In genomic region chr6:43076093-43076927, GRCh38 we compare ENCODE assay signal across 8 cellular contexts. TPM values are rescaled to one million over a fixed set of nuclear protein-coding genes. Genes with fewer than 3 reads are reported as not detected.
A peak's percentile ranks its signal among the peaks of the same experiment; 100 is the strongest.
DNase-seq lines count a peak whose midpoint lies in the region; ATAC-seq, FAIRE-seq and TF ChIP-seq lines count a peak whose summit lies in the region.

Gene PTK7, plus strand, starts transcription at chr6:43076314. Its CDS starts 175 bp downstream, at chr6:43076489.

- ATAC-seq in lung (ENCODE audit: insufficient read depth, low FRiP score) = peak; percentile 69

- H3K4me1 ChIP-seq in duodenal mucosa (ENCODE audit: control insufficient read depth in 1 of 2, insufficient read depth in 2 of 2, low read length in 2 of 2) (peaks cover 4 to 11% of the 10 kb centered on the region in 2 donors), lung (ENCODE audit: control insufficient read depth in 2 of 2, insufficient read depth in 2 of 2, low read length in 2 of 2) (peaks cover 4 to 5% of the 10 kb centered on the region in 2 donors), subcutaneous abdominal adipose tissue (ENCODE audit: control insufficient read depth in 5 of 5, insufficient read depth in 5 of 5, low read length in 5 of 5) (peaks cover 0 to 15% (median 13%) of the 10 kb centered on the region in 5 donors)

- no peak for TF ChIP-seq POLR2A in GM12891 (IDR thresholded peaks at IDR 0.05; ENCODE audit: low read depth, low read length)

- H3K27me3 ChIP-seq in duodenal mucosa (ENCODE audit: control insufficient read depth in 1 of 2, insufficient read depth in 2 of 2, low read length in 2 of 2) (peaks cover 0 to 7% of the 10 kb centered on the region in 2 donors), lung (ENCODE audit: control insufficient read depth, insufficient read depth) (no peaks in the 10 kb centered on the region), subcutaneous abdominal adipose tissue (ENCODE audit: control insufficient read depth in 5 of 5, insufficient read depth in 4 of 5, low read length in 5 of 5) (peaks cover 2 to 22% (median 15%) of the 10 kb centered on the region in 5 donors)

- WGBS in lung, 2 donors = 0% methylated on average over 47 to 92 of the region's 92 CpGs

- no peak for FAIRE-seq in GM12891 (lab: Jason Lieb, UNC)

- H3K36me3 ChIP-seq in duodenal mucosa (ENCODE audit: control insufficient read depth in 1 of 2, insufficient read depth in 2 of 2, low read length in 2 of 2) (peaks cover 10 to 25% of the 10 kb centered on the region in 2 donors), lung (ENCODE audit: control insufficient read depth in 2 of 2, insufficient read depth in 2 of 2, low read length in 2 of 2) (peaks cover 3 to 11% of the 10 kb centered on the region in 2 donors), subcutaneous abdominal adipose tissue (ENCODE audit: control insufficient read depth in 5 of 5, insufficient read depth in 5 of 5, low read length in 5 of 5) (peaks cover 2 to 35% (median 33%) of the 10 kb centered on the region in 5 donors)

- H3K9me3 ChIP-seq in duodenal mucosa (ENCODE audit: control insufficient read depth in 1 of 2, low read length in 2 of 2) = no peaks in the 10 kb centered on the region
- no peaks in the 10 kb centered on the region for H3K9me3 ChIP-seq in lung (ENCODE audit: control insufficient read depth in 2 of 2, insufficient read depth in 1 of 2, low read length in 1 of 2)
- no peaks in the 10 kb centered on the region for H3K9me3 ChIP-seq in subcutaneous abdominal adipose tissue (ENCODE audit: control insufficient read depth in 5 of 5, low read length in 5 of 5)

- H3K9ac ChIP-seq in duodenal mucosa (ENCODE audit: low read depth in 1 of 2, low read length in 2 of 2) (peak within 1 kb of the TSS; percentile 32 to 48), subcutaneous abdominal adipose tissue (ENCODE audit: low read length in 5 of 5) (peak within 1 kb of the TSS in 2 of 5 donors; percentile 39 to 47)

- peak within 1 kb of the TSS; percentile 68 to 74 for H3K4me3 ChIP-seq in duodenal mucosa (ENCODE audit: low read depth in 1 of 2, low read length in 2 of 2)
- H3K4me3 ChIP-seq in lung = peak within 1 kb of the TSS; percentile 83
- H3K4me3 ChIP-seq in subcutaneous abdominal adipose tissue (ENCODE audit: low read depth in 1 of 5, low read length in 5 of 5) = peak within 1 kb of the TSS in 4 of 5 donors; percentile 51 to 61 (median 53)

- peak; percentile 77 for DNase-seq in DMS53 (lab: John Stamatoyannopoulos, UW)
- peak; percentile 51 for DNase-seq in LHCN-M2 (ENCODE audit: low read depth)
- peak; percentile 19 to 49 for DNase-seq in SW 1271 (lab: John Stamatoyannopoulos, UW)
- DNase-seq in lung (ENCODE audit: low spot score) = peak; percentile 56
- DNase-seq in GM12891 (ENCODE audit: insufficient read length, low spot score) = no peak
- DNase-seq in NK-92 (lab: John Stamatoyannopoulos, UW; ENCODE audit: unreplicated experiment) = no peak

- no peak for TF ChIP-seq CTCF in lung (IDR thresholded peaks at IDR 0.05; ENCODE audit: control extremely low read depth, extremely low read depth)

- H3K27ac ChIP-seq in duodenal mucosa (ENCODE audit: low read depth, low read length) = peak within 1 kb of the TSS; percentile 14
- peak within 1 kb of the TSS in 1 of 2 donors; percentile 78 for H3K27ac ChIP-seq in lung (ENCODE audit: low read depth in 1 of 2, low read length in 1 of 2)
- H3K27ac ChIP-seq in subcutaneous abdominal adipose tissue (ENCODE audit: low read depth, low read length) = no peak within 1 kb of the TSS

TF ChIP-seq in GM12891, 5 proteins besides CTCF, POLR2A, EP300 and RAD21:
- TF ChIP-seq POU2F2 (IDR thresholded peaks at IDR 0.05; ENCODE audit: low read depth, low read length) (no peak), SPI1 (IDR thresholded peaks at IDR 0.05; ENCODE audit: low read depth, low read length) (no peak), PAX5 (IDR thresholded peaks at IDR 0.05; ENCODE audit: insufficient read depth, low read length, severe bottlenecking) (no peak)

RNA-seq across cellular contexts. Expression of gene PTK7, which starts in this region (rescaled TPM):
- 52.3 and 52.8 TPM in 2 replicates for total RNA-seq in LHCN-M2 (2014; rRNA removed)
- 46.6 TPM for polyA plus RNA-seq in LHCN-M2 (2012)
- total RNA-seq in lung = 100 to 1,000 TPM in 1 of 2 donors, 10 to 100 TPM in 1; 90.8 to 173 TPM
- 10 to 100 TPM; 37.4 to 77.6 TPM for polyA plus RNA-seq in lung
- 0.60 TPM for polyA plus RNA-seq in GM12891 (2012; ENCODE audit: low read depth, missing spikeins)

Comparison
In these comparisons a context has a peak if more than half of its experiments do, and no peak if none do; other contexts are left out.
1. DNase-seq: peak in DMS53 (single experiment), LHCN-M2 (single experiment), SW 1271 (2 of 2) and lung (single experiment); none in GM12891 (single experiment) and NK-92 (single experiment).
2. Peak in every context shown above with its lines, with median percentiles within 50 percentile points of each other: H3K4me3 ChIP-seq.